In the genomic region with DNA sequence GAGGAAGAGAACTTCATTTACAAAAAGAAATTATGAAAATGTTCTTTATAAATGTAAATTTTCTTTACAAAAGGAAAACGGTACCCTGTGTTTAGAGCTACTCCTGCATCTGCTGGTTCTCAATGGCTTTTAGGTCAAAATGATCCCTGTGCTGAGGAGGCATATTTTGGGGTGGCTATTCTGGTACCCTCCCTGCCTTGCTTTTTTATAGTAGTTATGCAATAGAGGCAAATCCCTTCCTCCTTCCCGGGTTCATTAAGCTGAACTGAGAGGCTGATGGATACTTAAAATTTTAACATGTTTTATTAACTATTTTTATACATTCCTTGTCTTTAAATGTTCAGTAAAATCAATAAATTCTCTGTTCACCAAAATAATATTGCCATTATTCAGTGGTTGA, we compare ENCODE assay signal across 19 cellular contexts. TPM values are rescaled to one million over a fixed set of nuclear protein-coding genes. Genes with fewer than 3 reads are reported as not detected.
A peak's percentile ranks its signal among the peaks of the same experiment; 100 is the strongest.
DNase-seq lines count a peak whose midpoint lies in the region; ATAC-seq, FAIRE-seq and TF ChIP-seq lines count a peak whose summit lies in the region.
"Had no signal": no experiment of that assay in that cellular context is flagged by ENCODE, and none has a peak within 500 bp of the region (broad histone marks: within the 10 kb centered on the region; RNA-seq: fewer than 3 reads in every experiment).

No MANE protein-coding gene starts in this region.

- no peak overlapping the region for H3K14ac ChIP-seq in H1 (ENCODE audit: insufficient read length)

- FAIRE-seq in H1 (lab: Jason Lieb, UNC) = no peak
- FAIRE-seq: G401.6, GM12892, GM19239 had no signal

- 64% methylated on average over 2 of the region's 2 CpGs; no CpG with 5 or more reads in 1 of the 2 experiments for WGBS in H1 (ENCODE audit: extremely low coverage in 1 of 2, insufficient coverage in 1 of 2, insufficient read length in 1 of 2, insufficient replicate concordance in 2 of 2, low coverage in 1 of 2, low lambda C conversion rate in 2 of 2, missing lambda C conversion rate in 1 of 2), 2 experiments

- no peaks in the 10 kb centered on the region for H3K79me1 ChIP-seq in H1 (ENCODE audit: low read depth, low read length)

- no peak overlapping the region for H4K8ac ChIP-seq in H1 (ENCODE audit: extremely low read depth, insufficient read depth, low read length)

- CTCF ChIA-PET in WTC11 (lab: Charles Lee) = interaction anchor here (0.8 kb wide), 1 partner anchor 39 kb away, joined by 3 read pairs; a partner anchor contains a TSS
- CTCF ChIA-PET in H1 (lab: Charles Lee; ENCODE audit: partially characterized antibody) = no interaction called here

- no peak overlapping the region for H3K18ac ChIP-seq in H1 (ENCODE audit: extremely low read depth, low read length)

- H3K9ac ChIP-seq in KMS-11 = no peak overlapping the region
- H3K9ac ChIP-seq in H1 (replicated peaks in 1 of 4; ENCODE audit: extremely low read depth in 1 of 4, low read depth in 3 of 4, low read length in 3 of 4) = no peak overlapping the region

- H3K9me3 ChIP-seq in H1 (ENCODE audit: insufficient read depth in 2 of 2, low read depth in 1 of 2, low read length in 1 of 2) = no peaks in the 10 kb centered on the region
- H3K9me3 ChIP-seq: Caco-2 had no signal

- H3K23me2 ChIP-seq in H1 (ENCODE audit: low read depth, low read length) = no peaks in the 10 kb centered on the region

- no peak overlapping the region for H2BK12ac ChIP-seq in H1 (ENCODE audit: low read depth, low read length)

- POLR2A ChIA-PET in WTC11 (lab: Charles Lee) (no interaction called here), H1 (lab: Charles Lee; ENCODE audit: partially characterized antibody) (no interaction called here)

- H2AFZ ChIP-seq in KMS-11 (ENCODE audit: low read depth) (no peak overlapping the region), H1 (ENCODE audit: low read length) (no peak overlapping the region)

- no peaks in the 10 kb centered on the region for H3K9me3 Mint-ChIP-seq in WTC11
- no peaks in the 10 kb centered on the region for H3K9me3 Mint-ChIP-seq in natural killer cell treated with Interleukin-12 subunit alpha and Interleukin-12 subunit beta and Interleukin-15 and Interleukin-18, amount 100 ng/mL, for 72 hours
- H3K9me3 Mint-ChIP-seq: CD8-positive, alpha-beta T cell; H9; HFFc6 had no signal

- peaks cover 23% of the 10 kb centered on the region for H3K4me1 Mint-ChIP-seq in WTC11
- no peaks in the 10 kb centered on the region for H3K4me1 Mint-ChIP-seq in natural killer cell treated with Interleukin-12 subunit alpha and Interleukin-12 subunit beta and Interleukin-15 and Interleukin-18, amount 100 ng/mL, for 72 hours (ENCODE audit: low read depth in 2 of 2)
- H3K4me1 Mint-ChIP-seq: CD4-positive, CD25-positive, alpha-beta regulatory T cell had no signal

- no peak overlapping the region for H2BK120ac ChIP-seq in H1 (replicated peaks; ENCODE audit: low read depth, low read length)

- no peak for TF ChIP-seq POLR2A in H1 (IDR thresholded peaks at IDR 0.05; ENCODE audit: control extremely low read depth in 1 of 2, low read depth in 2 of 2, low read length in 2 of 2)

- H2BK20ac ChIP-seq in H1 (ENCODE audit: low read length) = no peak overlapping the region

- H3K4me1 ChIP-seq in KMS-11 (ENCODE audit: low read depth, poor library complexity, severe bottlenecking) (peaks cover 14% of the 10 kb centered on the region), H1 (replicated peaks in 1 of 4; ENCODE audit: control insufficient read depth in 3 of 4, insufficient read depth in 4 of 4, low read length in 3 of 4) (peaks cover 0 to 3% (median 0%) of the 10 kb centered on the region in 4 experiments; a peak in 1 of 7 replicates)
- H3K4me1 ChIP-seq: Caco-2 had no signal

- H3K36me3 ChIP-seq in KMS-11 (ENCODE audit: insufficient read depth) (no peaks in the 10 kb centered on the region), H1 (ENCODE audit: control insufficient read depth in 2 of 4, insufficient read depth in 4 of 4, low read length in 3 of 4) (no peaks in the 10 kb centered on the region)

- DNase-seq in WTC11 (ENCODE audit: low spot score) (no peak), H1 (ENCODE audit: low read depth in 1 of 2, low spot score in 2 of 2) (no peak), NCI-H1092 (lab: John Stamatoyannopoulos, UW) (no peak), retina (no peak)
- no peak for DNase-seq in natural killer cell treated with Interleukin-12 subunit alpha and Interleukin-12 subunit beta and Interleukin-15 and Interleukin-18, amount 100 ng/mL, for 72 hours (ENCODE audit: low spot score)
- DNase-seq: C1 segment of cervical spinal cord; Caco-2; CD4-positive, CD25-positive, alpha-beta regulatory T cell; CD8-positive, alpha-beta T cell; DMS153; DND-41; H9; HFFc6 had no signal

- H3K4me3 Mint-ChIP-seq in WTC11 = no peak overlapping the region
- no peak overlapping the region for H3K4me3 Mint-ChIP-seq in natural killer cell treated with Interleukin-12 subunit alpha and Interleukin-12 subunit beta and Interleukin-15 and Interleukin-18, amount 100 ng/mL, for 72 hours
- H3K4me3 Mint-ChIP-seq: CD4-positive, CD25-positive, alpha-beta regulatory T cell; CD8-positive, alpha-beta T cell; H9; HFFc6 had no signal

- no peak for ATAC-seq in WTC11
- no peak for ATAC-seq in natural killer cell treated with Interleukin-12 subunit alpha and Interleukin-12 subunit beta and Interleukin-15 and Interleukin-18, amount 100 ng/mL, for 72 hours
- ATAC-seq: CD8-positive, alpha-beta T cell; HCT116 had no signal

- H2BK5ac ChIP-seq in H1 (ENCODE audit: low read depth, low read length) = no peak overlapping the region

- H3K27me3 ChIP-seq in KMS-11 (ENCODE audit: insufficient read depth, low read depth) = no peaks in the 10 kb centered on the region
- no peaks in the 10 kb centered on the region for H3K27me3 ChIP-seq in H1 (replicated peaks in 1 of 4; ENCODE audit: control insufficient read depth in 3 of 4, extremely low read depth in 1 of 4, insufficient read depth in 3 of 4, low read length in 3 of 4)

- TF ChIP-seq RAD21 in H1 (IDR thresholded peaks at IDR 0.05 in 1 of 2, conservative IDR thresholded peaks at IDR 0.05 in 1 of 2; ENCODE audit: low read depth in 2 of 2, low read length in 2 of 2) = no peak

- H3K4ac ChIP-seq in H1 (replicated peaks; ENCODE audit: insufficient read length, low read depth, low read length) = no peak overlapping the region

- H4K20me1 ChIP-seq in KMS-11 (ENCODE audit: insufficient read depth) (no peaks in the 10 kb centered on the region), H1 (replicated peaks in 1 of 2; ENCODE audit: control insufficient read depth in 1 of 2, insufficient read depth in 2 of 2, low read length in 2 of 2) (no peaks in the 10 kb centered on the region)

- H3K27me3 Mint-ChIP-seq in WTC11 (ENCODE audit: low read depth) = no peaks in the 10 kb centered on the region
- H3K27me3 Mint-ChIP-seq in natural killer cell treated with Interleukin-12 subunit alpha and Interleukin-12 subunit beta and Interleukin-15 and Interleukin-18, amount 100 ng/mL, for 72 hours = peaks cover 3 to 6% of the 10 kb centered on the region in 2 donors
- H3K27me3 Mint-ChIP-seq: CD4-positive, CD25-positive, alpha-beta regulatory T cell had no signal

- no peak overlapping the region for H2AK5ac ChIP-seq in H1 (ENCODE audit: low read depth, low read length)

- no peaks in the 10 kb centered on the region for H3K36me3 Mint-ChIP-seq in WTC11
- no peaks in the 10 kb centered on the region for H3K36me3 Mint-ChIP-seq in natural killer cell treated with Interleukin-12 subunit alpha and Interleukin-12 subunit beta and Interleukin-15 and Interleukin-18, amount 100 ng/mL, for 72 hours
- H3K36me3 Mint-ChIP-seq: CD4-positive, CD25-positive, alpha-beta regulatory T cell; CD8-positive, alpha-beta T cell had no signal

- no peak for TF ChIP-seq EP300 in H1 (IDR thresholded peaks at IDR 0.05; ENCODE audit: borderline replicate concordance in 1 of 2, low read depth in 2 of 2, low read length in 2 of 2)

- no peak overlapping the region for H3K4me3 ChIP-seq in KMS-11 (IDR thresholded peaks at IDR 0.05; ENCODE audit: insufficient read depth, low read depth, low read length)
- H3K4me3 ChIP-seq in H1 (ENCODE audit: extremely low read depth in 1 of 4, insufficient read depth in 2 of 4, low read depth in 3 of 4, low read length in 4 of 4) = no peak overlapping the region

- H3K27ac Mint-ChIP-seq in WTC11 = 0 out of 2 replicates have a peak overlapping the region, but pooled peaks have one; percentile 91
- H3K27ac Mint-ChIP-seq in natural killer cell treated with Interleukin-12 subunit alpha and Interleukin-12 subunit beta and Interleukin-15 and Interleukin-18, amount 100 ng/mL, for 72 hours = no peak overlapping the region
- H3K27ac Mint-ChIP-seq: CD4-positive, CD25-positive, alpha-beta regulatory T cell; CD8-positive, alpha-beta T cell; HFFc6 had no signal

- H3K27ac ChIP-seq in KMS-11 (peak overlapping the region; percentile 39; the same call in 1 of the 2 replicates), H1 (ENCODE audit: low read depth, low read length) (no peak overlapping the region)

- H2BK15ac ChIP-seq in H1 (ENCODE audit: low read length) = no peak overlapping the region

- no peak overlapping the region for H4K5ac ChIP-seq in H1 (ENCODE audit: insufficient read length, low read depth, low read length)

- no peak overlapping the region for H3K56ac ChIP-seq in H1 (replicated peaks; ENCODE audit: insufficient read length, low read depth, low read length)

- H3K79me2 ChIP-seq in KMS-11 (ENCODE audit: insufficient read depth, low read depth) (no peaks in the 10 kb centered on the region), H1 (ENCODE audit: control insufficient read depth in 1 of 2, insufficient read depth in 2 of 2, low read length in 2 of 2) (no peaks in the 10 kb centered on the region)

- H3K23ac ChIP-seq in H1 (ENCODE audit: insufficient read length) = no peak overlapping the region

- no peak for TF ChIP-seq CTCF in KMS-11 (conservative IDR thresholded peaks at IDR 0.05; ENCODE audit: low read depth, low read length)
- no peak for TF ChIP-seq CTCF in WTC11 (IDR thresholded peaks at IDR 0.05)
- TF ChIP-seq CTCF in H1 (IDR thresholded peaks at IDR 0.05; ENCODE audit: control extremely low read depth in 1 of 3, insufficient read depth in 1 of 3, low read depth in 1 of 3, low read length in 3 of 3) = no peak

- peak overlapping the region; percentile 48 for H3K4me2 ChIP-seq in KMS-11
- H3K4me2 ChIP-seq in H1 (ENCODE audit: insufficient read depth in 1 of 2, low read depth in 2 of 2, low read length in 2 of 2) = no peak overlapping the region

- no peak overlapping the region for H4K91ac ChIP-seq in H1 (replicated peaks; ENCODE audit: insufficient read length, low read length)

RNA-seq across cellular contexts. Expression of a gene that starts 38.9 kb away (rescaled TPM):
- 0.30 to 0.57 TPM (median 0.52 TPM) in 3 replicates for total RNA-seq in WTC11 (2021)
- 0.27 and 0.43 TPM in 2 replicates for total RNA-seq in H1 (2021; fragmentation: NEBNext Ultra II Directional; extraction: Animal tissue kit (Norgen Biotek cat#: 25700))
- 0.19 and 0.50 TPM in 2 replicates for polyA plus RNA-seq in H1 (2011; rRNA removed)
- 0.31 TPM for polyA plus RNA-seq in H1 (2011; cell fraction: cytosol; rRNA removed)
- 0.60 TPM for polyA plus RNA-seq in H1 (2011; cell fraction: nucleus; rRNA removed)
- polyA plus RNA-seq in H1 (2012, experiment 1 of 2) = 0.17 to 0.64 TPM (median 0.19 TPM) in 4 replicates
- polyA plus RNA-seq in H1 (2012, experiment 2 of 2) = not detected
- 0.34 TPM for polyA plus RNA-seq in H1 (2013, experiment 1 of 2)
- polyA plus RNA-seq in H1 (2013, experiment 2 of 2) = 0.15 TPM
- 1.3 and 1.5 TPM in 2 replicates for polyA minus RNA-seq in H1 (2011; rRNA and poly(A)+ RNA removed)
- polyA minus RNA-seq in H1 (2011; cell fraction: cytosol; rRNA and poly(A)+ RNA removed) = not detected
- 1.00 TPM for polyA minus RNA-seq in H1 (2011; cell fraction: nucleus; rRNA and poly(A)+ RNA removed)
- not detected for total RNA-seq in natural killer cell treated with Interleukin-12 subunit alpha and Interleukin-12 subunit beta and Interleukin-15 and Interleukin-18, amount 100 ng/mL, for 72 hours
- total RNA-seq: A172, HFFc6 had no signal
